ENCODE assay signal across 1 cellular context in the genomic region with DNA sequence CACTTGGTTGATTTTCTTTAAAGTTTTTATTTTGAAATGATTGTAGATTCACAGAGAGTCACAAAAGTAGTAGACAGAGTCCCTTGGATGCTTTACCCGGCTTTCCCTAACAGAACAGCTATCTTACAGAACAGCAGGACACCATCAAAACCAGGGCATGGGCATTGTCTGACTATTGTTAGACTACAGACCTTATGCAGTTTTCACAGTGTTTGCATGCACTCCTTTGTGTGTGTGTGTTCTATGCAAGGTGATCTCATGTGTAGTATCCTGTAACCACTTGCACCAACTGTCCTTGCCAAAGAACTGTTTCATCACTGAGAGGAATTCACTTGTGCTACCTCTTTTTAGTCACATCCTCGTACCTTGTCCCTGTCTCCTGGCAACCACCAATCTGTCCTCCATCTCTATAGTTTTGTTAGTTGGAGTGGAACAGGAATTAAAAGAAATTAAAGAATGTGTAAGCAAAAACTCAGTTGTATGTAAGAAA.
TF ChIP-seq lines count a peak whose summit lies in the region.

No MANE protein-coding gene starts in this region.

TF ChIP-seq in GM23338, 12 proteins besides CTCF, POLR2A, EP300 and RAD21 (continued from another document):
- TF ChIP-seq, protein P1, sequence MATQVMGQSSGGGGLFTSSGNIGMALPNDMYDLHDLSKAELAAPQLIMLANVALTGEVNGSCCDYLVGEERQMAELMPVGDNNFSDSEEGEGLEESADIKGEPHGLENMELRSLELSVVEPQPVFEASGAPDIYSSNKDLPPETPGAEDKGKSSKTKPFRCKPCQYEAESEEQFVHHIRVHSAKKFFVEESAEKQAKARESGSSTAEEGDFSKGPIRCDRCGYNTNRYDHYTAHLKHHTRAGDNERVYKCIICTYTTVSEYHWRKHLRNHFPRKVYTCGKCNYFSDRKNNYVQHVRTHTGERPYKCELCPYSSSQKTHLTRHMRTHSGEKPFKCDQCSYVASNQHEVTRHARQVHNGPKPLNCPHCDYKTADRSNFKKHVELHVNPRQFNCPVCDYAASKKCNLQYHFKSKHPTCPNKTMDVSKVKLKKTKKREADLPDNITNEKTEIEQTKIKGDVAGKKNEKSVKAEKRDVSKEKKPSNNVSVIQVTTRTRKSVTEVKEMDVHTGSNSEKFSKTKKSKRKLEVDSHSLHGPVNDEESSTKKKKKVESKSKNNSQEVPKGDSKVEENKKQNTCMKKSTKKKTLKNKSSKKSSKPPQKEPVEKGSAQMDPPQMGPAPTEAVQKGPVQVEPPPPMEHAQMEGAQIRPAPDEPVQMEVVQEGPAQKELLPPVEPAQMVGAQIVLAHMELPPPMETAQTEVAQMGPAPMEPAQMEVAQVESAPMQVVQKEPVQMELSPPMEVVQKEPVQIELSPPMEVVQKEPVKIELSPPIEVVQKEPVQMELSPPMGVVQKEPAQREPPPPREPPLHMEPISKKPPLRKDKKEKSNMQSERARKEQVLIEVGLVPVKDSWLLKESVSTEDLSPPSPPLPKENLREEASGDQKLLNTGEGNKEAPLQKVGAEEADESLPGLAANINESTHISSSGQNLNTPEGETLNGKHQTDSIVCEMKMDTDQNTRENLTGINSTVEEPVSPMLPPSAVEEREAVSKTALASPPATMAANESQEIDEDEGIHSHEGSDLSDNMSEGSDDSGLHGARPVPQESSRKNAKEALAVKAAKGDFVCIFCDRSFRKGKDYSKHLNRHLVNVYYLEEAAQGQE (IDR thresholded peaks at IDR 0.05; ENCODE audit: unreplicated experiment) = no peak
